In genomic region chr5:124453221-124454032, GRCh38 we compare ENCODE assay signal across 8 cellular contexts.
DNase-seq lines count a peak whose midpoint lies in the region; ATAC-seq and TF ChIP-seq lines count a peak whose summit lies in the region.

No MANE protein-coding gene starts in this region.

- CTCF ChIA-PET in A673 (lab: Charles Lee): no interaction called here

- peaks cover 24 to 49% of the 10 kb centered on the region in 2 donors for H3K4me1 Mint-ChIP-seq in stimulated activated naive B cell treated with anti-CD40 and anti-IgM and Interleukin-4, amounts not matched to agents 10 μg/mL and 1 μg/mL and 100 μg/mL, for 72 hours

- POLR2A ChIA-PET in A673 (lab: Charles Lee; ENCODE audit: low non-redundant PET): no interaction called here

- peak; percentile 90 for ATAC-seq in GM19025 (IDR thresholded peaks at IDR 0.05; ENCODE audit: low read depth, unreplicated experiment)
- peak; percentile 97 for ATAC-seq in HG03066 (IDR thresholded peaks at IDR 0.05; ENCODE audit: low read depth, unreplicated experiment)
- peak; percentile 95 to 96 for ATAC-seq in stimulated activated naive B cell treated with anti-CD40 and anti-IgM and Interleukin-4, amounts not matched to agents 10 μg/mL and 1 μg/mL and 100 μg/mL, for 72 hours (replicated peaks)
- no peak for ATAC-seq in right cardiac atrium

- intact Hi-C loops in A673 (cut with micrococcal nuclease; ENCODE audit: unreplicated experiment) (no loop called here), right cardiac atrium (cut with DNase I) (no loop called here)

- H3K4me1 ChIP-seq in A673 (ENCODE audit: insufficient read depth, low read length, poor library complexity, severe bottlenecking): no peaks in the 10 kb centered on the region
- no peaks in the 10 kb centered on the region for H3K4me1 ChIP-seq in right cardiac atrium (ENCODE audit: control insufficient read depth, insufficient read depth, low read length)

- BruUV-seq in A673 (replicated peaks; lab: Mats Ljungman, UMichigan): no TSS peak

- peaks cover 0 to 5% of the 10 kb centered on the region in 2 donors for H3K9me3 Mint-ChIP-seq in stimulated activated naive B cell treated with anti-CD40 and anti-IgM and Interleukin-4, amounts not matched to agents 10 μg/mL and 1 μg/mL and 100 μg/mL, for 72 hours

- peak; percentile 52 for DNase-seq in A172 (ENCODE audit: low spot score)
- DNase-seq in UCSD-AML1 (lab: John Stamatoyannopoulos, UW; ENCODE audit: unreplicated experiment): peak; percentile 16
- DNase-seq in stimulated activated naive B cell treated with anti-CD40 and anti-IgM and Interleukin-4, amounts not matched to agents 10 μg/mL and 1 μg/mL and 100 μg/mL, for 72 hours: peak; percentile 81
- no peak for DNase-seq in A673 (ENCODE audit: low spot score)
- no peak for DNase-seq in right cardiac atrium
- no peak for DNase-seq in NCI-H1092 treated with DMSO at 0.1 percent for 48 hours (lab: John Stamatoyannopoulos, UW)

- no peaks in the 10 kb centered on the region for H3K36me3 ChIP-seq in A673 (ENCODE audit: insufficient read depth, low read length, poor library complexity, severe bottlenecking)

- peak overlapping the region; percentile 3 to 56 for H3K4me3 Mint-ChIP-seq in stimulated activated naive B cell treated with anti-CD40 and anti-IgM and Interleukin-4, amounts not matched to agents 10 μg/mL and 1 μg/mL and 100 μg/mL, for 72 hours

- H3K27me3 ChIP-seq in A673 (replicated peaks; ENCODE audit: insufficient read depth, low read depth, low read length, poor library complexity) (no peaks in the 10 kb centered on the region), right cardiac atrium (ENCODE audit: control insufficient read depth, insufficient read depth) (no peaks in the 10 kb centered on the region)

- TF ChIP-seq CTCF in A673 (conservative IDR thresholded peaks at IDR 0.05; ENCODE audit: low read depth, low read length): no peak

- H3K27ac ChIP-seq in A673 (ENCODE audit: low read depth, low read length, poor library complexity, severe bottlenecking) (no peak overlapping the region), right cardiac atrium (ENCODE audit: low read length) (no peak overlapping the region)

- peaks cover 0 to 2% of the 10 kb centered on the region in 2 donors for H3K27me3 Mint-ChIP-seq in stimulated activated naive B cell treated with anti-CD40 and anti-IgM and Interleukin-4, amounts not matched to agents 10 μg/mL and 1 μg/mL and 100 μg/mL, for 72 hours

- H3K36me3 Mint-ChIP-seq in stimulated activated naive B cell treated with anti-CD40 and anti-IgM and Interleukin-4, amounts not matched to agents 10 μg/mL and 1 μg/mL and 100 μg/mL, for 72 hours: peaks cover 4 to 7% of the 10 kb centered on the region in 2 donors

- H3K4me3 ChIP-seq in A673 (ENCODE audit: low read depth, low read length, poor library complexity, severe bottlenecking): no peak overlapping the region
- H3K4me3 ChIP-seq in right cardiac atrium (ENCODE audit: low read length): no peak overlapping the region

- H3K9me3 ChIP-seq in A673 (ENCODE audit: low read depth, low read length, poor library complexity, severe bottlenecking): no peaks in the 10 kb centered on the region
- no peaks in the 10 kb centered on the region for H3K9me3 ChIP-seq in right cardiac atrium (ENCODE audit: control insufficient read depth, low read length)

- 65% methylated on average over 5 of the region's 5 CpGs for WGBS in right cardiac atrium

- H3K27ac Mint-ChIP-seq in stimulated activated naive B cell treated with anti-CD40 and anti-IgM and Interleukin-4, amounts not matched to agents 10 μg/mL and 1 μg/mL and 100 μg/mL, for 72 hours: peak overlapping the region; percentile 82

Comparison
In these comparisons a context has a peak if more than half of its experiments do, and no peak if none do; other contexts are left out.
1. DNase-seq: peak in A172 (single experiment), UCSD-AML1 (single experiment) and stimulated activated naive B cell treated with anti-CD40 and anti-IgM and Interleukin-4, amounts not matched to agents 10 μg/mL and 1 μg/mL and 100 μg/mL, for 72 hours (single experiment); none in A673 (single experiment), right cardiac atrium (0 of 3) and NCI-H1092 treated with DMSO at 0.1 percent for 48 hours (single experiment).
2. ATAC-seq: peak in GM19025 (single experiment), HG03066 (single experiment) and stimulated activated naive B cell treated with anti-CD40 and anti-IgM and Interleukin-4, amounts not matched to agents 10 μg/mL and 1 μg/mL and 100 μg/mL, for 72 hours (2 of 2); none in right cardiac atrium (0 of 2).